Comparison of ENCODE assay signal across 1 cellular context in the genomic region with DNA sequence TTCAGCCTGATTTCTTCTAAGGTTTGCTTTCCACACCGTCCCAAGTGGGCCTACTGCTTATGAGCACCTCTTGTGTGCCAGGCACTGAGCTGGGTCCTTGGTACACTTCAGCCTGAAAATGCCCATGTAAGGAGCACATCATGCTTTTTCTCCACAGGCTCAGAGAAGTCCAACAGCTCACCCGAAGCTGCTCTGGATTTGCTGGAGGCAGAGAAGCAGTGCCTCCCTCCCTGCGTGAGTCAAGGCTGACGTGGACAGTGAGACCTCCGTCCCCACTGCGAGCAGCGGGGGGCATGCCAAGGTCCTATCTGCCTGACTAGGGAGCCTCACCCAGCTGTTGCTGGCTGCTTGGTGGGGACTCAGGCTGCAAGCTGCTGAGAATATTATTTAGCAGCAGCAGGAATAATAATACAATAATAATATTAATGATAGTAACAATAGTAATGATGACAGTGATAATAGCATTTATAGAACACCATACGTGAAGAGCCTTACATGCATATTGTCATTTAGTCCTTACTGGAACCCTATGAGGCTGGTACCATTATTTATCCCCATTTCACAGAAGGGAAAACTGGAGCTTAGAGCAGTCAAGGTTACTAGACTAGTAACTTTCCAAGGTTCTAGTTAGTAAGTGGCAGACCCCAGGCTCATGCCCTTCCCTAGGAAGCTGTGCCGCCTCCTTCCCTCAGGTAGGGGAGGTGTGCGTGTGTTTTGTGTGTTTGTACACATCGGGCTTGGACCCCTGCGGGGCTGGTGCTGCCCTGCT.
TF ChIP-seq lines count a peak whose summit lies in the region.

No MANE protein-coding gene starts in this region.

TF ChIP-seq in IMR-90, 13 proteins besides CTCF, POLR2A, EP300 and RAD21:
- no peak for TF ChIP-seq CHD1 (IDR thresholded peaks at IDR 0.05; ENCODE audit: low read depth, low read length)
- TF ChIP-seq, protein P1, sequence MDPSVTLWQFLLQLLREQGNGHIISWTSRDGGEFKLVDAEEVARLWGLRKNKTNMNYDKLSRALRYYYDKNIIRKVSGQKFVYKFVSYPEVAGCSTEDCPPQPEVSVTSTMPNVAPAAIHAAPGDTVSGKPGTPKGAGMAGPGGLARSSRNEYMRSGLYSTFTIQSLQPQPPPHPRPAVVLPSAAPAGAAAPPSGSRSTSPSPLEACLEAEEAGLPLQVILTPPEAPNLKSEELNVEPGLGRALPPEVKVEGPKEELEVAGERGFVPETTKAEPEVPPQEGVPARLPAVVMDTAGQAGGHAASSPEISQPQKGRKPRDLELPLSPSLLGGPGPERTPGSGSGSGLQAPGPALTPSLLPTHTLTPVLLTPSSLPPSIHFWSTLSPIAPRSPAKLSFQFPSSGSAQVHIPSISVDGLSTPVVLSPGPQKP (IDR thresholded peaks at IDR 0.05; ENCODE audit: borderline replicate concordance, low read depth, low read length), result no peak
- TF ChIP-seq BHLHE40 (IDR thresholded peaks at IDR 0.05; ENCODE audit: low read depth, low read length), result no peak
- TF ChIP-seq CEBPB (IDR thresholded peaks at IDR 0.05; ENCODE audit: low read depth, low read length), result no peak
- TF ChIP-seq MAFK (IDR thresholded peaks at IDR 0.05; ENCODE audit: low read depth, low read length), result no peak
- TF ChIP-seq MXI1 (IDR thresholded peaks at IDR 0.05; ENCODE audit: borderline replicate concordance, low read depth, low read length), result no peak
- TF ChIP-seq, protein P2, sequence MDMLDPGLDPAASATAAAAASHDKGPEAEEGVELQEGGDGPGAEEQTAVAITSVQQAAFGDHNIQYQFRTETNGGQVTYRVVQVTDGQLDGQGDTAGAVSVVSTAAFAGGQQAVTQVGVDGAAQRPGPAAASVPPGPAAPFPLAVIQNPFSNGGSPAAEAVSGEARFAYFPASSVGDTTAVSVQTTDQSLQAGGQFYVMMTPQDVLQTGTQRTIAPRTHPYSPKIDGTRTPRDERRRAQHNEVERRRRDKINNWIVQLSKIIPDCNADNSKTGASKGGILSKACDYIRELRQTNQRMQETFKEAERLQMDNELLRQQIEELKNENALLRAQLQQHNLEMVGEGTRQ (IDR thresholded peaks at IDR 0.05; ENCODE audit: low read depth, low read length), result no peak
- TF ChIP-seq MAZ (IDR thresholded peaks at IDR 0.05; ENCODE audit: borderline replicate concordance, low read depth, low read length), result no peak
- TF ChIP-seq NFE2L2 (IDR thresholded peaks at IDR 0.05; ENCODE audit: low read depth, low read length), result no peak
- no peak for TF ChIP-seq RCOR1 (IDR thresholded peaks at IDR 0.05; ENCODE audit: insufficient replicate concordance, low read length)
- TF ChIP-seq SMC3 (IDR thresholded peaks at IDR 0.05; ENCODE audit: low read depth, low read length), result no peak
- TF ChIP-seq RFX5 (IDR thresholded peaks at IDR 0.05; ENCODE audit: low read depth, low read length), result no peak
- TF ChIP-seq FOS (IDR thresholded peaks at IDR 0.05; ENCODE audit: low read depth, low read length), result no peak
TF ChIP-seq in IMR-90: peak in this region for 0.
